In the genomic region with DNA sequence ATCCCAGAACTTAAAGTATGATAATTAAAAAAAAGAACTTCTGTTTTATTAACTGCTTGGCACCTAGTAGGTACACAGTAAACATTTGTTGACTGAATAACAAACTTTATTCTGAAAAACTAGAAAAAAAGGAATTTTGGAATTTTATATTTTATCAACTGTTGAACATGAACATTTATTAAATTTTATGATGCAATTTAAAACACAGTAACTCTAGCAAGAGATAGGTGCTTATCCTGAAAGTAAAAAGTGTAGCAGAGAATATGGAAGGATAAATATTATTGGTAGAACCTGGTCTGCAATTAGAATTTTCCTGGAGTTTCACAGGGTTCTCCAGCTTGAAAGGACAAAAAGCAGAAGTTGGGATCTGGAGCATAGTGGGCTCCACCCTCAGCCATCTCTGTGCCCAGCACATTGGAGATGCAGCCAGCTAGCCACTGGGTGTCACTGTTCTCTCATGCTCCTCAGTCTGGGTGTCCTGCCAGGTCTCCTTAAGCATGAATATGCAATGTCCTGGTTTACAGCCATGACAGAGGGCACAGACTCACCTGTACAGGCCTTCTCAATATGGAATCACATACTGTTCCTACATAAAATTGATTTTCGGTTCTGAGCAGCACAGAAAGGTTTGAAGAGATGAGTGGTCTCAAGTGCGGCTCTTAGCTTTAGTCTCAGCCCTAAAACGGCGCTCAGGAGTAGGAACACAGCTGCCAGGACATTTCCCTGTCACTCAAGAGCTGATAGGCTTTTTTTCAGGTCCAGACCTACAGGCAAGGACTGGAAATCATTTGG, we compare ENCODE assay signal across 1 cellular context.
TF ChIP-seq lines count a peak whose summit lies in the region.

No MANE protein-coding gene starts in this region.

TF ChIP-seq in HepG2, 621 proteins besides CTCF, POLR2A, EP300 and RAD21 (continued from another document and continues in another):
- TF ChIP-seq, protein P1, sequence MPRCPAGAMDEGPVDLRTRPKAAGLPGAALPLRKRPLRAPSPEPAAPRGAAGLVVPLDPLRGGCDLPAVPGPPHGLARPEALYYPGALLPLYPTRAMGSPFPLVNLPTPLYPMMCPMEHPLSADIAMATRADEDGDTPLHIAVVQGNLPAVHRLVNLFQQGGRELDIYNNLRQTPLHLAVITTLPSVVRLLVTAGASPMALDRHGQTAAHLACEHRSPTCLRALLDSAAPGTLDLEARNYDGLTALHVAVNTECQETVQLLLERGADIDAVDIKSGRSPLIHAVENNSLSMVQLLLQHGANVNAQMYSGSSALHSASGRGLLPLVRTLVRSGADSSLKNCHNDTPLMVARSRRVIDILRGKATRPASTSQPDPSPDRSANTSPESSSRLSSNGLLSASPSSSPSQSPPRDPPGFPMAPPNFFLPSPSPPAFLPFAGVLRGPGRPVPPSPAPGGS (CRISPR knock-in tag; IDR thresholded peaks at IDR 0.05): no peak
- TF ChIP-seq IKZF4 (CRISPR knock-in tag; IDR thresholded peaks at IDR 0.05; ENCODE audit: borderline replicate concordance, low read depth, not compliant biosample characterization) (no peak), IRX3 (CRISPR knock-in tag; IDR thresholded peaks at IDR 0.05; ENCODE audit: borderline replicate concordance, low read depth) (no peak), NFE2 (CRISPR knock-in tag; IDR thresholded peaks at IDR 0.05) (no peak), CBX5 (CRISPR knock-in tag; IDR thresholded peaks at IDR 0.05; ENCODE audit: borderline replicate concordance) (peak; percentile 18; the same call in 1 of the 2 replicates), ZNF251 (CRISPR knock-in tag; IDR thresholded peaks at IDR 0.05) (no peak), SMAD3 (CRISPR knock-in tag; IDR thresholded peaks at IDR 0.05) (no peak), ZNF652 (CRISPR knock-in tag; IDR thresholded peaks at IDR 0.05; ENCODE audit: borderline replicate concordance, low read depth) (no peak), RBAK (CRISPR knock-in tag; IDR thresholded peaks at IDR 0.05) (no peak), GTF3A (CRISPR knock-in tag; conservative IDR thresholded peaks at IDR 0.05) (no peak), THAP11 (CRISPR knock-in tag; IDR thresholded peaks at IDR 0.05) (no peak), MED1 (CRISPR knock-in tag; IDR thresholded peaks at IDR 0.05) (no peak), GLI4 (CRISPR knock-in tag; IDR thresholded peaks at IDR 0.05; ENCODE audit: borderline replicate concordance) (no peak), RELA (CRISPR knock-in tag; IDR thresholded peaks at IDR 0.05) (0 out of 2 replicates have a peak, but pooled peaks have one; percentile 40), RBM39 (IDR thresholded peaks at IDR 0.05; ENCODE audit: low read depth, low read length, poor library complexity, severe bottlenecking) (no peak), SMARCE1 (IDR thresholded peaks at IDR 0.05; ENCODE audit: borderline replicate concordance) (no peak), MBNL3 (CRISPR knock-in tag; conservative IDR thresholded peaks at IDR 0.05) (no peak), KDM5A (IDR thresholded peaks at IDR 0.05; ENCODE audit: borderline replicate concordance, low read length) (no peak), YY1 (IDR thresholded peaks at IDR 0.05; ENCODE audit: insufficient read depth, insufficient replicate concordance, low read depth, low read length) (peak; percentile 26), ZNF205 (CRISPR knock-in tag; IDR thresholded peaks at IDR 0.05) (no peak), RARG (CRISPR knock-in tag; IDR thresholded peaks at IDR 0.05; ENCODE audit: low read depth) (no peak), ZNF598 (CRISPR knock-in tag; IDR thresholded peaks at IDR 0.05; ENCODE audit: borderline replicate concordance) (no peak), ELF3 (CRISPR knock-in tag; IDR thresholded peaks at IDR 0.05) (0 out of 2 replicates have a peak, but pooled peaks have one; percentile 33)
- TF ChIP-seq, protein P2, sequence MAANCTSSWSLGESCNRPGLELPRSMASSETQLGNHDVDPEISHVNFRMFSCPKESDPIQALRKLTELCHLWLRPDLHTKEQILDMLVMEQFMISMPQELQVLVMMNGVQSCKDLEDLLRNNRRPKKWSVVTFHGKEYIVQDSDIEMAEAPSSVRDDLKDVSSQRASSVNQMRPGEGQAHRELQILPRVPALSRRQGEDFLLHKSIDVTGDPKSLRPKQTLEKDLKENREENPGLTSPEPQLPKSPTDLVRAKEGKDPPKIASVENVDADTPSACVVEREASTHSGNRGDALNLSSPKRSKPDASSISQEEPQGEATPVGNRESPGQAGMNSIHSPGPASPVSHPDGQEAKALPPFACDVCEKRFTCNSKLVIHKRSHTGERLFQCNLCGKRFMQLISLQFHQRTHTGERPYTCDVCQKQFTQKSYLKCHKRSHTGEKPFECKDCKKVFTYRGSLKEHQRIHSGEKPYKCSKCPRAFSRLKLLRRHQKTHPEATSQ (CRISPR knock-in tag; IDR thresholded peaks at IDR 0.05; ENCODE audit: borderline replicate concordance): no peak
- TF ChIP-seq, protein P3, sequence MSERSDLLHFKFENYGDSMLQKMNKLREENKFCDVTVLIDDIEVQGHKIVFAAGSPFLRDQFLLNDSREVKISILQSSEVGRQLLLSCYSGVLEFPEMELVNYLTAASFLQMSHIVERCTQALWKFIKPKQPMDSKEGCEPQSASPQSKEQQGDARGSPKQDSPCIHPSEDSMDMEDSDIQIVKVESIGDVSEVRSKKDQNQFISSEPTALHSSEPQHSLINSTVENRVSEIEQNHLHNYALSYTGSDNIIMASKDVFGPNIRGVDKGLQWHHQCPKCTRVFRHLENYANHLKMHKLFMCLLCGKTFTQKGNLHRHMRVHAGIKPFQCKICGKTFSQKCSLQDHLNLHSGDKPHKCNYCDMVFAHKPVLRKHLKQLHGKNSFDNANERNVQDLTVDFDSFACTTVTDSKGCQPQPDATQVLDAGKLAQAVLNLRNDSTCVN (CRISPR knock-in tag; IDR thresholded peaks at IDR 0.05; ENCODE audit: borderline replicate concordance): no peak
- TF ChIP-seq, protein P4, sequence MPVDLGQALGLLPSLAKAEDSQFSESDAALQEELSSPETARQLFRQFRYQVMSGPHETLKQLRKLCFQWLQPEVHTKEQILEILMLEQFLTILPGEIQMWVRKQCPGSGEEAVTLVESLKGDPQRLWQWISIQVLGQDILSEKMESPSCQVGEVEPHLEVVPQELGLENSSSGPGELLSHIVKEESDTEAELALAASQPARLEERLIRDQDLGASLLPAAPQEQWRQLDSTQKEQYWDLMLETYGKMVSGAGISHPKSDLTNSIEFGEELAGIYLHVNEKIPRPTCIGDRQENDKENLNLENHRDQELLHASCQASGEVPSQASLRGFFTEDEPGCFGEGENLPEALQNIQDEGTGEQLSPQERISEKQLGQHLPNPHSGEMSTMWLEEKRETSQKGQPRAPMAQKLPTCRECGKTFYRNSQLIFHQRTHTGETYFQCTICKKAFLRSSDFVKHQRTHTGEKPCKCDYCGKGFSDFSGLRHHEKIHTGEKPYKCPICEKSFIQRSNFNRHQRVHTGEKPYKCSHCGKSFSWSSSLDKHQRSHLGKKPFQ (CRISPR knock-in tag; IDR thresholded peaks at IDR 0.05; ENCODE audit: insufficient replicate concordance): no peak
- TF ChIP-seq, protein P5, sequence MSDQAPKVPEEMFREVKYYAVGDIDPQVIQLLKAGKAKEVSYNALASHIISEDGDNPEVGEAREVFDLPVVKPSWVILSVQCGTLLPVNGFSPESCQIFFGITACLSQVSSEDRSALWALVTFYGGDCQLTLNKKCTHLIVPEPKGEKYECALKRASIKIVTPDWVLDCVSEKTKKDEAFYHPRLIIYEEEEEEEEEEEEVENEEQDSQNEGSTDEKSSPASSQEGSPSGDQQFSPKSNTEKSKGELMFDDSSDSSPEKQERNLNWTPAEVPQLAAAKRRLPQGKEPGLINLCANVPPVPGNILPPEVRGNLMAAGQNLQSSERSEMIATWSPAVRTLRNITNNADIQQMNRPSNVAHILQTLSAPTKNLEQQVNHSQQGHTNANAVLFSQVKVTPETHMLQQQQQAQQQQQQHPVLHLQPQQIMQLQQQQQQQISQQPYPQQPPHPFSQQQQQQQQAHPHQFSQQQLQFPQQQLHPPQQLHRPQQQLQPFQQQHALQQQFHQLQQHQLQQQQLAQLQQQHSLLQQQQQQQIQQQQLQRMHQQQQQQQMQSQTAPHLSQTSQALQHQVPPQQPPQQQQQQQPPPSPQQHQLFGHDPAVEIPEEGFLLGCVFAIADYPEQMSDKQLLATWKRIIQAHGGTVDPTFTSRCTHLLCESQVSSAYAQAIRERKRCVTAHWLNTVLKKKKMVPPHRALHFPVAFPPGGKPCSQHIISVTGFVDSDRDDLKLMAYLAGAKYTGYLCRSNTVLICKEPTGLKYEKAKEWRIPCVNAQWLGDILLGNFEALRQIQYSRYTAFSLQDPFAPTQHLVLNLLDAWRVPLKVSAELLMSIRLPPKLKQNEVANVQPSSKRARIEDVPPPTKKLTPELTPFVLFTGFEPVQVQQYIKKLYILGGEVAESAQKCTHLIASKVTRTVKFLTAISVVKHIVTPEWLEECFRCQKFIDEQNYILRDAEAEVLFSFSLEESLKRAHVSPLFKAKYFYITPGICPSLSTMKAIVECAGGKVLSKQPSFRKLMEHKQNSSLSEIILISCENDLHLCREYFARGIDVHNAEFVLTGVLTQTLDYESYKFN (CRISPR knock-in tag; conservative IDR thresholded peaks at IDR 0.05): no peak
- TF ChIP-seq, protein P6, sequence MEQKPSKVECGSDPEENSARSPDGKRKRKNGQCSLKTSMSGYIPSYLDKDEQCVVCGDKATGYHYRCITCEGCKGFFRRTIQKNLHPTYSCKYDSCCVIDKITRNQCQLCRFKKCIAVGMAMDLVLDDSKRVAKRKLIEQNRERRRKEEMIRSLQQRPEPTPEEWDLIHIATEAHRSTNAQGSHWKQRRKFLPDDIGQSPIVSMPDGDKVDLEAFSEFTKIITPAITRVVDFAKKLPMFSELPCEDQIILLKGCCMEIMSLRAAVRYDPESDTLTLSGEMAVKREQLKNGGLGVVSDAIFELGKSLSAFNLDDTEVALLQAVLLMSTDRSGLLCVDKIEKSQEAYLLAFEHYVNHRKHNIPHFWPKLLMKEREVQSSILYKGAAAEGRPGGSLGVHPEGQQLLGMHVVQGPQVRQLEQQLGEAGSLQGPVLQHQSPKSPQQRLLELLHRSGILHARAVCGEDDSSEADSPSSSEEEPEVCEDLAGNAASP (CRISPR knock-in tag; IDR thresholded peaks at IDR 0.05; ENCODE audit: borderline replicate concordance): no peak
- TF ChIP-seq, protein P7, sequence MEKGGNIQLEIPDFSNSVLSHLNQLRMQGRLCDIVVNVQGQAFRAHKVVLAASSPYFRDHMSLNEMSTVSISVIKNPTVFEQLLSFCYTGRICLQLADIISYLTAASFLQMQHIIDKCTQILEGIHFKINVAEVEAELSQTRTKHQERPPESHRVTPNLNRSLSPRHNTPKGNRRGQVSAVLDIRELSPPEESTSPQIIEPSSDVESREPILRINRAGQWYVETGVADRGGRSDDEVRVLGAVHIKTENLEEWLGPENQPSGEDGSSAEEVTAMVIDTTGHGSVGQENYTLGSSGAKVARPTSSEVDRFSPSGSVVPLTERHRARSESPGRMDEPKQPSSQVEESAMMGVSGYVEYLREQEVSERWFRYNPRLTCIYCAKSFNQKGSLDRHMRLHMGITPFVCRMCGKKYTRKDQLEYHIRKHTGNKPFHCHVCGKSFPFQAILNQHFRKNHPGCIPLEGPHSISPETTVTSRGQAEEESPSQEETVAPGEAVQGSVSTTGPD (CRISPR knock-in tag; IDR thresholded peaks at IDR 0.05): no peak
- TF ChIP-seq, protein P8, sequence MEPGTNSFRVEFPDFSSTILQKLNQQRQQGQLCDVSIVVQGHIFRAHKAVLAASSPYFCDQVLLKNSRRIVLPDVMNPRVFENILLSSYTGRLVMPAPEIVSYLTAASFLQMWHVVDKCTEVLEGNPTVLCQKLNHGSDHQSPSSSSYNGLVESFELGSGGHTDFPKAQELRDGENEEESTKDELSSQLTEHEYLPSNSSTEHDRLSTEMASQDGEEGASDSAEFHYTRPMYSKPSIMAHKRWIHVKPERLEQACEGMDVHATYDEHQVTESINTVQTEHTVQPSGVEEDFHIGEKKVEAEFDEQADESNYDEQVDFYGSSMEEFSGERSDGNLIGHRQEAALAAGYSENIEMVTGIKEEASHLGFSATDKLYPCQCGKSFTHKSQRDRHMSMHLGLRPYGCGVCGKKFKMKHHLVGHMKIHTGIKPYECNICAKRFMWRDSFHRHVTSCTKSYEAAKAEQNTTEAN (CRISPR knock-in tag; conservative IDR thresholded peaks at IDR 0.05): no peak
- TF ChIP-seq, protein P9, sequence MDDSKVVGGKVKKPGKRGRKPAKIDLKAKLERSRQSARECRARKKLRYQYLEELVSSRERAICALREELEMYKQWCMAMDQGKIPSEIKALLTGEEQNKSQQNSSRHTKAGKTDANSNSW (CRISPR knock-in tag; IDR thresholded peaks at IDR 0.05; ENCODE audit: borderline replicate concordance): no peak
- TF ChIP-seq, protein P10, sequence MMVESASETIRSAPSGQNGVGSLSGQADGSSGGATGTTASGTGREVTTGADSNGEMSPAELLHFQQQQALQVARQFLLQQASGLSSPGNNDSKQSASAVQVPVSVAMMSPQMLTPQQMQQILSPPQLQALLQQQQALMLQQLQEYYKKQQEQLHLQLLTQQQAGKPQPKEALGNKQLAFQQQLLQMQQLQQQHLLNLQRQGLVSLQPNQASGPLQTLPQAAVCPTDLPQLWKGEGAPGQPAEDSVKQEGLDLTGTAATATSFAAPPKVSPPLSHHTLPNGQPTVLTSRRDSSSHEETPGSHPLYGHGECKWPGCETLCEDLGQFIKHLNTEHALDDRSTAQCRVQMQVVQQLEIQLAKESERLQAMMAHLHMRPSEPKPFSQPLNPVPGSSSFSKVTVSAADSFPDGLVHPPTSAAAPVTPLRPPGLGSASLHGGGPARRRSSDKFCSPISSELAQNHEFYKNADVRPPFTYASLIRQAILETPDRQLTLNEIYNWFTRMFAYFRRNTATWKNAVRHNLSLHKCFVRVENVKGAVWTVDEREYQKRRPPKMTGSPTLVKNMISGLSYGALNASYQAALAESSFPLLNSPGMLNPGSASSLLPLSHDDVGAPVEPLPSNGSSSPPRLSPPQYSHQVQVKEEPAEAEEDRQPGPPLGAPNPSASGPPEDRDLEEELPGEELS (CRISPR knock-in tag; IDR thresholded peaks at IDR 0.05): no peak
- TF ChIP-seq, protein P11, sequence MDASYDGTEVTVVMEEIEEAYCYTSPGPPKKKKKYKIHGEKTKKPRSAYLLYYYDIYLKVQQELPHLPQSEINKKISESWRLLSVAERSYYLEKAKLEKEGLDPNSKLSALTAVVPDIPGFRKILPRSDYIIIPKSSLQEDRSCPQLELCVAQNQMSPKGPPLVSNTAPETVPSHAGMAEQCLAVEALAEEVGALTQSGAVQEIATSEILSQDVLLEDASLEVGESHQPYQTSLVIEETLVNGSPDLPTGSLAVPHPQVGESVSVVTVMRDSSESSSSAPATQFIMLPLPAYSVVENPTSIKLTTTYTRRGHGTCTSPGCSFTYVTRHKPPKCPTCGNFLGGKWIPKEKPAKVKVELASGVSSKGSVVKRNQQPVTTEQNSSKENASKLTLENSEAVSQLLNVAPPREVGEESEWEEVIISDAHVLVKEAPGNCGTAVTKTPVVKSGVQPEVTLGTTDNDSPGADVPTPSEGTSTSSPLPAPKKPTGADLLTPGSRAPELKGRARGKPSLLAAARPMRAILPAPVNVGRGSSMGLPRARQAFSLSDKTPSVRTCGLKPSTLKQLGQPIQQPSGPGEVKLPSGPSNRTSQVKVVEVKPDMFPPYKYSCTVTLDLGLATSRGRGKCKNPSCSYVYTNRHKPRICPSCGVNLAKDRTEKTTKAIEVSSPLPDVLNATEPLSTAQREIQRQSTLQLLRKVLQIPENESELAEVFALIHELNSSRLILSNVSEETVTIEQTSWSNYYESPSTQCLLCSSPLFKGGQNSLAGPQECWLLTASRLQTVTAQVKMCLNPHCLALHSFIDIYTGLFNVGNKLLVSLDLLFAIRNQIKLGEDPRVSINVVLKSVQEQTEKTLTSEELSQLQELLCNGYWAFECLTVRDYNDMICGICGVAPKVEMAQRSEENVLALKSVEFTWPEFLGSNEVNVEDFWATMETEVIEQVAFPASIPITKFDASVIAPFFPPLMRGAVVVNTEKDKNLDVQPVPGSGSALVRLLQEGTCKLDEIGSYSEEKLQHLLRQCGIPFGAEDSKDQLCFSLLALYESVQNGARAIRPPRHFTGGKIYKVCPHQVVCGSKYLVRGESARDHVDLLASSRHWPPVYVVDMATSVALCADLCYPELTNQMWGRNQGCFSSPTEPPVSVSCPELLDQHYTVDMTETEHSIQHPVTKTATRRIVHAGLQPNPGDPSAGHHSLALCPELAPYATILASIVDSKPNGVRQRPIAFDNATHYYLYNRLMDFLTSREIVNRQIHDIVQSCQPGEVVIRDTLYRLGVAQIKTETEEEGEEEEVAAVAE (CRISPR knock-in tag; IDR thresholded peaks at IDR 0.05; ENCODE audit: borderline replicate concordance): no peak
